In genomic region chr6:119609865-119610264, GRCh38 we compare ENCODE assay signal across 20 cellular contexts.
"Had no signal": no experiment of that assay in that cellular context is flagged by ENCODE, and none has a peak within 500 bp of the region (broad histone marks: within the 10 kb centered on the region; RNA-seq: fewer than 3 reads in every experiment).

No MANE protein-coding gene starts in this region.

- H3K9me3 Mint-ChIP-seq: activated naive CD8-positive, alpha-beta T cell treated with anti-CD3 and anti-CD28 coated beads, Interleukin-2, amount 10 ng/mL, durations not matched to agents 7 days and 5 days; central memory CD8-positive, alpha-beta T cell; immature natural killer cell; neural crest cell; T-helper 2 cell treated with Interferon-gamma antibody and Interleukin-4, amounts not matched to agents 5 μg/mL and 100 μg/mL, for 36 hours had no signal

- H3K27ac Mint-ChIP-seq: activated naive CD8-positive, alpha-beta T cell treated with anti-CD3 and anti-CD28 coated beads, Interleukin-2, amount 10 ng/mL, durations not matched to agents 7 days and 5 days; immature natural killer cell; T-helper 2 cell treated with Interferon-gamma antibody and Interleukin-4, amounts not matched to agents 5 μg/mL and 100 μg/mL, for 36 hours had no signal

- H3K27ac ChIP-seq: brain microvascular endothelial cell, prostate gland, skin epidermis, suprapubic skin had no signal

- H3K27me3 Mint-ChIP-seq: central memory CD8-positive, alpha-beta T cell had no signal

- DNase-seq: activated CD4-positive, alpha-beta T cell treated with anti-CD3 and anti-CD28 coated beads, Interleukin-2, amount 50 U/mL, for 1 hour; activated CD8-positive, alpha-beta memory T cell treated with anti-CD3 and anti-CD28 coated beads for 24 hours; activated naive CD8-positive, alpha-beta T cell treated with anti-CD3 and anti-CD28 coated beads, Interleukin-2, amount 10 ng/mL, durations not matched to agents 7 days and 5 days; brain microvascular endothelial cell; cortex of kidney; effector CD8-positive, alpha-beta T cell; foreskin melanocyte; immature natural killer cell; left cardiac atrium; midbrain; right cardiac atrium; stimulated activated naive CD8-positive, alpha-beta T cell treated with anti-CD3 and anti-CD28 coated beads, Interleukin-15, Interleukin-2, amounts not matched to agents 100 U/mL and 50 U/mL, for 24 hours; trophoblast cell had no signal

- H3K36me3 Mint-ChIP-seq: activated naive CD8-positive, alpha-beta T cell treated with anti-CD3 and anti-CD28 coated beads, Interleukin-2, amount 10 ng/mL, durations not matched to agents 7 days and 5 days; immature natural killer cell had no signal

- H3K4me3 ChIP-seq: lung, prostate gland, skin epidermis, suprapubic skin had no signal

- H3K36me3 ChIP-seq: brain microvascular endothelial cell, prostate gland, suprapubic skin had no signal

- H3K4me3 Mint-ChIP-seq: activated naive CD8-positive, alpha-beta T cell treated with anti-CD3 and anti-CD28 coated beads, Interleukin-2, amount 10 ng/mL, durations not matched to agents 7 days and 5 days; central memory CD8-positive, alpha-beta T cell; immature natural killer cell; neural crest cell; T-helper 2 cell treated with Interferon-gamma antibody and Interleukin-4, amounts not matched to agents 5 μg/mL and 100 μg/mL, for 36 hours had no signal

- H3K9me3 ChIP-seq: prostate gland, suprapubic skin had no signal

- H3K4me1 ChIP-seq: prostate gland, suprapubic skin had no signal

- H3K4me1 Mint-ChIP-seq: central memory CD8-positive, alpha-beta T cell; immature natural killer cell; neural crest cell had no signal

- ATAC-seq: left cardiac atrium; right cardiac atrium; stimulated activated naive CD8-positive, alpha-beta T cell treated with anti-CD3 and anti-CD28 coated beads, Interleukin-15, Interleukin-2, amounts not matched to agents 100 U/mL and 50 U/mL, for 24 hours had no signal

- H3K27me3 ChIP-seq: brain microvascular endothelial cell, suprapubic skin had no signal
